Comparison of ENCODE assay signal across 27 cellular contexts in genomic region chr1:91716339-91716738, GRCh38.
"Had no signal": no experiment of that assay in that cellular context is flagged by ENCODE, and none has a peak within 500 bp of the region (broad histone marks: within the 10 kb centered on the region; RNA-seq: fewer than 3 reads in every experiment).

No MANE protein-coding gene starts in this region.

- H3K27ac Mint-ChIP-seq: activated naive CD8-positive, alpha-beta T cell; activated T-helper 2 cell treated with anti-CD3 and anti-CD28 coated beads, Interferon-gamma antibody, Interleukin-2, Interleukin-4, amounts not matched to agents 10 μg/mL and 5 μg/mL and 100 μg/mL, durations not matched to agents 14 hours and 24 hours and 36 hours; neural progenitor cell; WTC11 had no signal

- H3K36me3 ChIP-seq: brain microvascular endothelial cell, neural progenitor cell had no signal

- H3K9me3 Mint-ChIP-seq: activated T-cell treated with anti-CD3 and anti-CD28 coated beads, Interleukin-2, amount 50 U/mL, for 4 hours; activated T-helper 2 cell treated with anti-CD3 and anti-CD28 coated beads, Interferon-gamma antibody, Interleukin-2, Interleukin-4, amounts not matched to agents 10 μg/mL and 5 μg/mL and 100 μg/mL, durations not matched to agents 14 hours and 24 hours and 36 hours; neural progenitor cell; WTC11 had no signal

- H3K36me3 Mint-ChIP-seq: WTC11 had no signal

- H3K4me1 ChIP-seq: ascending aorta had no signal

- H2AFZ ChIP-seq: neural progenitor cell had no signal

- DNase-seq: activated CD4-positive, alpha-beta T cell treated with anti-CD3 and anti-CD28 coated beads, Interleukin-2, amount 50 U/mL, for 48 hours; activated CD8-positive, alpha-beta memory T cell treated with anti-CD3 and anti-CD28 coated beads, Interleukin-2, amount 50 U/mL, for 48 hours; activated naive CD4-positive, alpha-beta T cell; activated T-cell treated with anti-CD3 and anti-CD28 coated beads, Interleukin-2, amount 50 U/mL, for 4 hours; adrenal gland; brain microvascular endothelial cell; central memory CD4-positive, alpha-beta T cell; dermis blood vessel endothelial cell; effector CD8-positive, alpha-beta T cell; heart right ventricle; left colon; mesendoderm; mucosa of descending colon; posterior cingulate gyrus; stimulated activated CD4-positive, alpha-beta T cell treated with anti-CD3 and anti-CD28 coated beads, Interleukin-4, amount 100 ng/mL, for 1 hour; stimulated activated naive CD4-positive, alpha-beta T cell treated with Interleukin-2 at 50 U/mL for 16 hours; T-helper 9 cell had no signal

- FAIRE-seq: endothelial cell of umbilical vein, keratinocyte had no signal

- H3K9ac ChIP-seq: neural progenitor cell had no signal

- H3K4me3 Mint-ChIP-seq: activated naive CD8-positive, alpha-beta T cell; activated T-cell treated with anti-CD3 and anti-CD28 coated beads, Interleukin-2, amount 50 U/mL, for 4 hours; neural progenitor cell; WTC11 had no signal

- ATAC-seq: activated T-cell treated with anti-CD3 and anti-CD28 coated beads, Interleukin-2, amount 50 U/mL, for 4 hours; esophagus mucosa; heart right ventricle; left colon; mucosa of descending colon; WTC11 had no signal

- H3K27ac ChIP-seq: ascending aorta, brain microvascular endothelial cell, heart right ventricle, neural progenitor cell, suprapubic skin had no signal

- H3K4me2 ChIP-seq: neural progenitor cell had no signal

- H3K27me3 ChIP-seq: adrenal gland, ascending aorta, brain microvascular endothelial cell, heart right ventricle, neural progenitor cell, suprapubic skin, tibial nerve had no signal

- H3K4me3 ChIP-seq: adrenal gland, ascending aorta, heart right ventricle, mucosa of descending colon, neural progenitor cell, suprapubic skin, tibial nerve had no signal

- H3K9me3 ChIP-seq: adrenal gland, ascending aorta, heart right ventricle, mucosa of descending colon, suprapubic skin, tibial nerve had no signal

- H3K27me3 Mint-ChIP-seq: activated naive CD8-positive, alpha-beta T cell had no signal
